In genomic region chr7:154726368-154726767, GRCh38 we compare ENCODE assay signal across 27 cellular contexts.
"Had no signal": no experiment of that assay in that cellular context is flagged by ENCODE, and none has a peak within 500 bp of the region (broad histone marks: within the 10 kb centered on the region; RNA-seq: fewer than 3 reads in every experiment).

No MANE protein-coding gene starts in this region.

- DNase-seq: stimulated activated CD4-positive, alpha-beta T cell treated with anti-CD3 and anti-CD28 coated beads, Interleukin-2, amount 100 ng/mL, for 48 hours; stimulated activated CD4-positive, alpha-beta T cell treated with anti-CD3 and anti-CD28 coated beads, Interleukin-4, amount 100 ng/mL, for 1 hour; stimulated activated CD4-positive, alpha-beta T cell treated with anti-CD3 and anti-CD28 coated beads, Interleukin-4, amount 100 ng/mL, for 24 hours; stimulated activated CD4-positive, alpha-beta T cell treated with anti-CD3 and anti-CD28 coated beads, Interleukin-4, amount 100 ng/mL, for 4 hours; stimulated activated CD8-positive, alpha-beta memory T cell treated with anti-CD3 and anti-CD28 coated beads, Interleukin-4, amount 100 ng/mL, for 48 hours; stimulated activated naive B cell treated with anti-CD40 and anti-IgM and Interleukin-4, amounts not matched to agents 10 μg/mL and 1 μg/mL and 100 μg/mL, for 72 hours; stimulated activated naive CD4-positive, alpha-beta T cell; stimulated activated naive CD4-positive, alpha-beta T cell treated with Interleukin-2 at 50 U/mL for 16 hours; stimulated activated naive CD8-positive, alpha-beta T cell treated with anti-CD3 and anti-CD28 coated beads, Interleukin-15, amount 100 ng/mL, for 72 hours; stimulated activated naive CD8-positive, alpha-beta T cell treated with anti-CD3 and anti-CD28 coated beads, Interleukin-15, Interleukin-2, amounts not matched to agents 100 U/mL and 50 U/mL, for 24 hours; stomach; substantia nigra; testis; thyroid gland; tibial artery; transverse colon; trophoblast cell; upper lobe of left lung; upper lobe of right lung; uterus had no signal

- H3K4me3 ChIP-seq: stomach, suprapubic skin, testis, thoracic aorta, thyroid gland, tibial artery, tibial nerve, transverse colon, upper lobe of left lung, upper lobe of right lung, uterus, vagina had no signal

- FAIRE-seq: urothelium cell line had no signal

- H3K27me3 ChIP-seq: stomach, suprapubic skin, testis, thyroid gland, tibial artery, tibial nerve, transverse colon, upper lobe of left lung, upper lobe of right lung, uterus, vagina had no signal

- H3K4me1 ChIP-seq: stomach, suprapubic skin, testis, thyroid gland, tibial artery, tibial nerve, transverse colon, upper lobe of left lung, upper lobe of right lung, uterus, vagina had no signal

- H3K9me3 ChIP-seq: testis, thoracic aorta, thyroid gland, uterus, vagina had no signal

- H3K27ac ChIP-seq: stomach, suprapubic skin, testis, thoracic aorta, thyroid gland, tibial artery, tibial nerve, transverse colon, upper lobe of left lung, upper lobe of right lung, uterus, vagina had no signal

- ATAC-seq: stimulated activated effector memory CD8-positive, alpha-beta T cell treated with anti-CD3 and anti-CD28 coated beads, Interleukin-12 subunit alpha, Interleukin-12 subunit beta, amount 100 ng/mL, for 72 hours; stimulated activated memory B cell treated with anti-CD40 and anti-IgM and Interleukin-4, amounts not matched to agents 10 μg/mL and 1 μg/mL and 100 μg/mL, for 72 hours; stimulated activated naive B cell treated with anti-CD40 and anti-IgM and Interleukin-4, amounts not matched to agents 10 μg/mL and 1 μg/mL and 100 μg/mL, for 72 hours; stimulated activated naive CD8-positive, alpha-beta T cell treated with anti-CD3 and anti-CD28 coated beads, Interleukin-15, amount 100 ng/mL, for 72 hours; stimulated activated naive CD8-positive, alpha-beta T cell treated with anti-CD3 and anti-CD28 coated beads, Interleukin-15, Interleukin-2, amounts not matched to agents 100 U/mL and 50 U/mL, for 24 hours; upper lobe of right lung had no signal

- H3K36me3 ChIP-seq: stomach, suprapubic skin, thoracic aorta, thyroid gland, tibial artery, tibial nerve, transverse colon, upper lobe of left lung, upper lobe of right lung, uterus, vagina had no signal
